In the genomic region with DNA sequence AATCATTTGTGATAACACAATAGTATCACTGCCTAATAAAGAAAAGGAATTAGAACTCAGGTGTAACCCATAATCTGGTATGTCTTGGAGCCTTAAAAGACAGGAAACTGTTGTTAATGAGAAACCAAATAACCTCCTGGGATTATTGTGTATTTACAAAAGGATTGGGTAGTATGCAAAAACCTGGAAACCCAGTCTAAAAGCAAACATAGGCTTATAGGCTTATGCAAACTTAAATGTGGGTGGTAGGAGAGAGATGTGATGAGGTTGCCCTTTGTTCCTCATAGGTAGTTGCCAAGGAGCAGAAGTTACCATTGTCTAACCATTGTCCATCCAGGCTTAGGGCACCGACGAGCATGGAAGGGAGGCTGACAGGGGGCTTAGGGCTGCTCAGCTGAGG, we compare ENCODE assay signal across 2 cellular contexts.
TF ChIP-seq lines count a peak whose summit lies in the region.

No MANE protein-coding gene starts in this region.

TF ChIP-seq in A549, 52 proteins besides CTCF, POLR2A, EP300 and RAD21:
- TF ChIP-seq RFX5 (IDR thresholded peaks at IDR 0.05) (no peak), ZC3H11A (IDR thresholded peaks at IDR 0.05) (no peak), SREBF2 (IDR thresholded peaks at IDR 0.05) (no peak), CBX2 (IDR thresholded peaks at IDR 0.05; ENCODE audit: borderline replicate concordance, low read depth) (no peak), HEYL (CRISPR knock-in tag; IDR thresholded peaks at IDR 0.05) (no peak), EHMT2 (IDR thresholded peaks at IDR 0.05; ENCODE audit: low read depth) (no peak), NFE2L2 (conservative IDR thresholded peaks at IDR 0.05; ENCODE audit: low read length) (no peak), ZFP36 (IDR thresholded peaks at IDR 0.05; ENCODE audit: borderline replicate concordance, partially characterized antibody) (no peak), NR3C1 (IDR thresholded peaks at IDR 0.05) (no peak), ZNF302 (CRISPR knock-in tag; IDR thresholded peaks at IDR 0.05) (no peak), JUNB (IDR thresholded peaks at IDR 0.05) (no peak), GATA3 (IDR thresholded peaks at IDR 0.05; ENCODE audit: borderline replicate concordance) (no peak; the same call in 1 of the 2 replicates)
- TF ChIP-seq, protein P1, sequence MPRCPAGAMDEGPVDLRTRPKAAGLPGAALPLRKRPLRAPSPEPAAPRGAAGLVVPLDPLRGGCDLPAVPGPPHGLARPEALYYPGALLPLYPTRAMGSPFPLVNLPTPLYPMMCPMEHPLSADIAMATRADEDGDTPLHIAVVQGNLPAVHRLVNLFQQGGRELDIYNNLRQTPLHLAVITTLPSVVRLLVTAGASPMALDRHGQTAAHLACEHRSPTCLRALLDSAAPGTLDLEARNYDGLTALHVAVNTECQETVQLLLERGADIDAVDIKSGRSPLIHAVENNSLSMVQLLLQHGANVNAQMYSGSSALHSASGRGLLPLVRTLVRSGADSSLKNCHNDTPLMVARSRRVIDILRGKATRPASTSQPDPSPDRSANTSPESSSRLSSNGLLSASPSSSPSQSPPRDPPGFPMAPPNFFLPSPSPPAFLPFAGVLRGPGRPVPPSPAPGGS (IDR thresholded peaks at IDR 0.05), result no peak

TF ChIP-seq in IMR-90, 13 proteins besides CTCF, POLR2A, EP300 and RAD21:
- TF ChIP-seq, protein P2, sequence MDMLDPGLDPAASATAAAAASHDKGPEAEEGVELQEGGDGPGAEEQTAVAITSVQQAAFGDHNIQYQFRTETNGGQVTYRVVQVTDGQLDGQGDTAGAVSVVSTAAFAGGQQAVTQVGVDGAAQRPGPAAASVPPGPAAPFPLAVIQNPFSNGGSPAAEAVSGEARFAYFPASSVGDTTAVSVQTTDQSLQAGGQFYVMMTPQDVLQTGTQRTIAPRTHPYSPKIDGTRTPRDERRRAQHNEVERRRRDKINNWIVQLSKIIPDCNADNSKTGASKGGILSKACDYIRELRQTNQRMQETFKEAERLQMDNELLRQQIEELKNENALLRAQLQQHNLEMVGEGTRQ (IDR thresholded peaks at IDR 0.05; ENCODE audit: low read depth, low read length), result no peak
- no peak for TF ChIP-seq FOS (IDR thresholded peaks at IDR 0.05; ENCODE audit: low read depth, low read length)
- TF ChIP-seq BHLHE40 (IDR thresholded peaks at IDR 0.05; ENCODE audit: low read depth, low read length), result no peak
- no peak for TF ChIP-seq MXI1 (IDR thresholded peaks at IDR 0.05; ENCODE audit: borderline replicate concordance, low read depth, low read length)
- TF ChIP-seq, protein P3, sequence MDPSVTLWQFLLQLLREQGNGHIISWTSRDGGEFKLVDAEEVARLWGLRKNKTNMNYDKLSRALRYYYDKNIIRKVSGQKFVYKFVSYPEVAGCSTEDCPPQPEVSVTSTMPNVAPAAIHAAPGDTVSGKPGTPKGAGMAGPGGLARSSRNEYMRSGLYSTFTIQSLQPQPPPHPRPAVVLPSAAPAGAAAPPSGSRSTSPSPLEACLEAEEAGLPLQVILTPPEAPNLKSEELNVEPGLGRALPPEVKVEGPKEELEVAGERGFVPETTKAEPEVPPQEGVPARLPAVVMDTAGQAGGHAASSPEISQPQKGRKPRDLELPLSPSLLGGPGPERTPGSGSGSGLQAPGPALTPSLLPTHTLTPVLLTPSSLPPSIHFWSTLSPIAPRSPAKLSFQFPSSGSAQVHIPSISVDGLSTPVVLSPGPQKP (IDR thresholded peaks at IDR 0.05; ENCODE audit: borderline replicate concordance, low read depth, low read length), result no peak
- no peak for TF ChIP-seq MAFK (IDR thresholded peaks at IDR 0.05; ENCODE audit: low read depth, low read length)
